1 cellular context compared by ENCODE assay signal in the genomic region with DNA sequence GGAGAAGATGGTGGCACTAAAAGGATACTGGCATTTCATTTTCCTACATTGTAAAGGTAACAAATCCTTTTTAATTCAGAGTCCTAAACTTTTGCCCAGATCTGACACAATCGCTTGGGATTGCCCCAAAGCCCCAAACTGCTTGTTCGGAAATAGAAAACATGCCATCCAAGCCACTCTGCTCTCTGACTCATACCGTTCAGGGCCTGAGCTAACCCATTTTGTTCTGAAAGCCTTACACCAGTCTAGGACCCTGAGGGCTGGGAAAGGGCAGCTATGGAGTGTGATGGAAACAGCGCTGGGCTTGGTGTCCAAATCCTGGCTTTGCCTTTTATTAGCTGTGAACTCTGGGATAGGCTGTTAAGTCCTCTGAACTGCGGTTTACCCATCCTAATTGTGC.
TF ChIP-seq lines count a peak whose summit lies in the region.

No MANE protein-coding gene starts in this region.

TF ChIP-seq in IMR-90, 13 proteins besides CTCF, POLR2A, EP300 and RAD21 (continued from another document):
- TF ChIP-seq, protein P1, sequence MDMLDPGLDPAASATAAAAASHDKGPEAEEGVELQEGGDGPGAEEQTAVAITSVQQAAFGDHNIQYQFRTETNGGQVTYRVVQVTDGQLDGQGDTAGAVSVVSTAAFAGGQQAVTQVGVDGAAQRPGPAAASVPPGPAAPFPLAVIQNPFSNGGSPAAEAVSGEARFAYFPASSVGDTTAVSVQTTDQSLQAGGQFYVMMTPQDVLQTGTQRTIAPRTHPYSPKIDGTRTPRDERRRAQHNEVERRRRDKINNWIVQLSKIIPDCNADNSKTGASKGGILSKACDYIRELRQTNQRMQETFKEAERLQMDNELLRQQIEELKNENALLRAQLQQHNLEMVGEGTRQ (IDR thresholded peaks at IDR 0.05; ENCODE audit: low read depth, low read length), result no peak
- TF ChIP-seq FOS (IDR thresholded peaks at IDR 0.05; ENCODE audit: low read depth, low read length) (no peak), NFE2L2 (IDR thresholded peaks at IDR 0.05; ENCODE audit: low read depth, low read length) (no peak), BHLHE40 (IDR thresholded peaks at IDR 0.05; ENCODE audit: low read depth, low read length) (no peak), CHD1 (IDR thresholded peaks at IDR 0.05; ENCODE audit: low read depth, low read length) (no peak), MAZ (IDR thresholded peaks at IDR 0.05; ENCODE audit: borderline replicate concordance, low read depth, low read length) (no peak), SMC3 (IDR thresholded peaks at IDR 0.05; ENCODE audit: low read depth, low read length) (no peak)
TF ChIP-seq in IMR-90: peak in this region for 0.
